In genomic region chr22:35455529-35455928, GRCh38 we compare ENCODE assay signal across 24 cellular contexts. TPM values are rescaled to one million over a fixed set of nuclear protein-coding genes. Genes with fewer than 3 reads are reported as not detected.
DNase-seq lines count a peak whose midpoint lies in the region; ATAC-seq, FAIRE-seq and TF ChIP-seq lines count a peak whose summit lies in the region.
"Had no signal": no experiment of that assay in that cellular context is flagged by ENCODE, and none has a peak within 500 bp of the region (broad histone marks: within the 10 kb centered on the region; RNA-seq: fewer than 3 reads in every experiment).

No MANE protein-coding gene starts in this region.

- no peak overlapping the region for H2BK5ac ChIP-seq in H1 (ENCODE audit: low read depth, low read length)

- H3K14ac ChIP-seq in H1 (ENCODE audit: insufficient read length): no peak overlapping the region

- FAIRE-seq in HepG2 (lab: Jason Lieb, UNC) (no peak), H1 (lab: Jason Lieb, UNC) (no peak)
- FAIRE-seq: A549, GM12878, GM12892, GM18507 had no signal

- no peak for TF ChIP-seq CTCF in HepG2 (CRISPR knock-in tag; IDR thresholded peaks at IDR 0.05)
- TF ChIP-seq CTCF in right lobe of liver (IDR thresholded peaks at IDR 0.05): no peak
- TF ChIP-seq CTCF in H1 (IDR thresholded peaks at IDR 0.05; ENCODE audit: control extremely low read depth in 1 of 3, insufficient read depth in 1 of 3, low read depth in 1 of 3, low read length in 3 of 3): no peak

- H3K27me3 ChIP-seq in HepG2 (ENCODE audit: control insufficient read depth in 1 of 2, insufficient read depth in 2 of 2, low read length in 2 of 2) (peaks cover 0 to 7% of the 10 kb centered on the region in 2 experiments; a peak in 1 of 5 replicates), right lobe of liver (no peaks in the 10 kb centered on the region), H1 (replicated peaks in 1 of 4; ENCODE audit: control insufficient read depth in 3 of 4, extremely low read depth in 1 of 4, insufficient read depth in 3 of 4, low read length in 3 of 4) (no peaks in the 10 kb centered on the region)
- H3K27me3 ChIP-seq: BLaER1 treated with 17β-estradiol and CSF1 and Interleukin-3, amounts not matched to agents 10 nM and 100 nM had no signal

- no peak overlapping the region for H3K23ac ChIP-seq in H1 (ENCODE audit: insufficient read length)

- no peaks in the 10 kb centered on the region for H3K9me3 ChIP-seq in HepG2 (ENCODE audit: low read length)
- no peaks in the 10 kb centered on the region for H3K9me3 ChIP-seq in right lobe of liver
- no peaks in the 10 kb centered on the region for H3K9me3 ChIP-seq in H1 (ENCODE audit: insufficient read depth in 2 of 2, low read depth in 1 of 2, low read length in 1 of 2)
- H3K9me3 ChIP-seq: A549; BLaER1 treated with 17β-estradiol and CSF1 and Interleukin-3, amounts not matched to agents 10 nM and 100 nM had no signal

- H3K4me1 ChIP-seq in HepG2 (ENCODE audit: insufficient read depth, low read length): 0 out of 2 replicates have a peak, but pooled peaks cover 7% of the 10 kb centered on the region
- no peaks in the 10 kb centered on the region for H3K4me1 ChIP-seq in right lobe of liver
- H3K4me1 ChIP-seq in H1 (replicated peaks in 1 of 4; ENCODE audit: control insufficient read depth in 3 of 4, insufficient read depth in 4 of 4, low read length in 3 of 4): peaks cover 6 to 11% (median 8%) of the 10 kb centered on the region in 4 experiments
- H3K4me1 ChIP-seq: A549 had no signal

- H3K9ac ChIP-seq in HepG2 (ENCODE audit: insufficient read depth, low read depth, low read length): no peak overlapping the region
- H3K9ac ChIP-seq in H1 (replicated peaks in 1 of 4; ENCODE audit: extremely low read depth in 1 of 4, low read depth in 3 of 4, low read length in 3 of 4): no peak overlapping the region
- H3K9ac ChIP-seq: BLaER1 treated with 17β-estradiol and CSF1 and Interleukin-3, amounts not matched to agents 10 nM and 100 nM had no signal

- intact Hi-C loops in HepG2 (cut with micrococcal nuclease; ENCODE audit: unreplicated experiment) (no loop called here), right lobe of liver (cut with DNase I) (no loop called here)

- no peak overlapping the region for H4K91ac ChIP-seq in H1 (replicated peaks; ENCODE audit: insufficient read length, low read length)

- POLR2A ChIA-PET in HepG2 (lab: Yijun Ruan, JAX): no interaction called here
- POLR2A ChIA-PET in H1 (lab: Charles Lee; ENCODE audit: partially characterized antibody): no interaction called here

- no peak overlapping the region for H3K18ac ChIP-seq in H1 (ENCODE audit: extremely low read depth, low read length)

- in situ Hi-C loops in HepG2 (cut with HindIII; ENCODE audit: extremely low pct_ligation_motif_present, low pct_unique_long_range_greater_than_20kb): no loop called here

- H2BK120ac ChIP-seq in H1 (replicated peaks; ENCODE audit: low read depth, low read length): no peak overlapping the region

- no peaks in the 10 kb centered on the region for H3K79me1 ChIP-seq in H1 (ENCODE audit: low read depth, low read length)

- H4K20me1 ChIP-seq in HepG2 (ENCODE audit: insufficient read depth, low read length): no peaks in the 10 kb centered on the region
- no peaks in the 10 kb centered on the region for H4K20me1 ChIP-seq in H1 (replicated peaks in 1 of 2; ENCODE audit: control insufficient read depth in 1 of 2, insufficient read depth in 2 of 2, low read length in 2 of 2)
- H4K20me1 ChIP-seq: BLaER1 treated with 17β-estradiol and CSF1 and Interleukin-3, amounts not matched to agents 10 nM and 100 nM had no signal

- H3K4me3 ChIP-seq in HepG2 (replicated peaks in 1 of 3; ENCODE audit: insufficient read depth in 1 of 3, low read depth in 2 of 3, low read length in 3 of 3) (no peak overlapping the region), right lobe of liver (no peak overlapping the region), H1 (ENCODE audit: extremely low read depth in 1 of 4, insufficient read depth in 2 of 4, low read depth in 3 of 4, low read length in 4 of 4) (no peak overlapping the region)
- H3K4me3 ChIP-seq: A549; BLaER1 treated with 17β-estradiol and CSF1 and Interleukin-3, amounts not matched to agents 10 nM and 100 nM; GM12878 had no signal

- no peaks in the 10 kb centered on the region for H3K23me2 ChIP-seq in H1 (ENCODE audit: low read depth, low read length)

- no peak overlapping the region for H2BK12ac ChIP-seq in H1 (ENCODE audit: low read depth, low read length)

- H3K36me3 ChIP-seq in HepG2 (replicated peaks in 1 of 2; ENCODE audit: control insufficient read depth in 1 of 2, insufficient read depth in 2 of 2, low read length in 2 of 2) (no peaks in the 10 kb centered on the region), right lobe of liver (no peaks in the 10 kb centered on the region), H1 (ENCODE audit: control insufficient read depth in 2 of 4, insufficient read depth in 4 of 4, low read length in 3 of 4) (0 out of 8 replicates have a peak, but pooled peaks cover 0 to 2% (median 0%) of the 10 kb centered on the region in 4 experiments)

- H4K8ac ChIP-seq in H1 (ENCODE audit: extremely low read depth, insufficient read depth, low read length): no peak overlapping the region

- ATAC-seq in HepG2: no peak
- no peak for ATAC-seq in right lobe of liver
- no peak for ATAC-seq in HG03439 (IDR thresholded peaks at IDR 0.05; ENCODE audit: unreplicated experiment)
- ATAC-seq: A549, GM12878 had no signal

- CTCF ChIA-PET in HepG2 (lab: Yijun Ruan, JAX; ENCODE audit: low intra/inter-chr PET ratio, low total read pairs) (no interaction called here), H1 (lab: Charles Lee; ENCODE audit: partially characterized antibody) (interaction anchor here (0.6 to 1.6 kb wide), 4 partner anchors 25 to 91 kb away, joined by 3 to 6 read pairs (median 4); no protein-coding TSS in a partner anchor)

- DNase-seq in HepG2 (ENCODE audit: low spot score) (no peak), right lobe of liver (no peak), H1 (ENCODE audit: low read depth in 1 of 2, low spot score in 2 of 2) (no peak)
- DNase-seq in stimulated activated CD4-positive, alpha-beta T cell treated with anti-CD3 and anti-CD28 coated beads, Interleukin-1b, Interleukin-23, amount 100 ng/mL, for 48 hours: no peak
- DNase-seq: AML-193; CD4-positive, alpha-beta memory T cell; CD4-positive, CD25-positive, alpha-beta regulatory T cell; CD8-positive, alpha-beta memory T cell; COR-L47; DMS 273 treated with DMSO at 0.1 percent for 48 hours; DMS153; DMS53; DMS79; DND-41; EL; GDM1 had no signal

- TF ChIP-seq EP300 in HepG2 (IDR thresholded peaks at IDR 0.05; ENCODE audit: low read depth in 2 of 2, low read length in 2 of 2): no peak
- TF ChIP-seq EP300 in HepG2 (CRISPR knock-in tag; IDR thresholded peaks at IDR 0.05; ENCODE audit: borderline replicate concordance): no peak
- no peak for TF ChIP-seq EP300 in H1 (IDR thresholded peaks at IDR 0.05; ENCODE audit: borderline replicate concordance in 1 of 2, low read depth in 2 of 2, low read length in 2 of 2)

- H2AK5ac ChIP-seq in H1 (ENCODE audit: low read depth, low read length): no peak overlapping the region

- H3K4ac ChIP-seq in H1 (replicated peaks; ENCODE audit: insufficient read length, low read depth, low read length): no peak overlapping the region

- no peak overlapping the region for H2AFZ ChIP-seq in HepG2 (ENCODE audit: low read length)
- no peak overlapping the region for H2AFZ ChIP-seq in H1 (ENCODE audit: low read length)

- no peak overlapping the region for H2BK15ac ChIP-seq in H1 (ENCODE audit: low read length)

- no peak overlapping the region for H3K56ac ChIP-seq in H1 (replicated peaks; ENCODE audit: insufficient read length, low read depth, low read length)

- H3K27ac ChIP-seq in HepG2 (ENCODE audit: extremely low read length, insufficient read depth, low read length) (no peak overlapping the region), right lobe of liver (no peak overlapping the region), H1 (ENCODE audit: low read depth, low read length) (no peak overlapping the region)
- H3K27ac ChIP-seq: 22Rv1; A549; BLaER1 treated with 17β-estradiol and CSF1 and Interleukin-3, amounts not matched to agents 10 nM and 100 nM; C4-2B had no signal

- H3K4me2 ChIP-seq in HepG2 (ENCODE audit: low read depth, low read length) (no peak overlapping the region), H1 (ENCODE audit: insufficient read depth in 1 of 2, low read depth in 2 of 2, low read length in 2 of 2) (no peak overlapping the region)
- H3K4me2 ChIP-seq: A549; BLaER1 treated with 17β-estradiol and CSF1 and Interleukin-3, amounts not matched to agents 10 nM and 100 nM had no signal

- no peak overlapping the region for H4K5ac ChIP-seq in H1 (ENCODE audit: insufficient read length, low read depth, low read length)

- BruUV-seq in HepG2 (replicated peaks; lab: Mats Ljungman, UMichigan): no TSS peak

- TF ChIP-seq POLR2A in HepG2 (IDR thresholded peaks at IDR 0.05; ENCODE audit: insufficient read depth in 1 of 2, low read depth in 2 of 2, low read length in 2 of 2) (no peak), right lobe of liver (IDR thresholded peaks at IDR 0.05) (no peak), H1 (IDR thresholded peaks at IDR 0.05; ENCODE audit: control extremely low read depth in 1 of 2, low read depth in 2 of 2, low read length in 2 of 2) (no peak)

- H3K79me2 ChIP-seq in HepG2 (ENCODE audit: insufficient read depth, low read length) (no peaks in the 10 kb centered on the region), H1 (ENCODE audit: control insufficient read depth in 1 of 2, insufficient read depth in 2 of 2, low read length in 2 of 2) (no peaks in the 10 kb centered on the region)

- no peak overlapping the region for H2BK20ac ChIP-seq in H1 (ENCODE audit: low read length)

- TF ChIP-seq RAD21 in HepG2 (CRISPR knock-in tag; IDR thresholded peaks at IDR 0.05) (no peak), H1 (IDR thresholded peaks at IDR 0.05 in 1 of 2, conservative IDR thresholded peaks at IDR 0.05 in 1 of 2; ENCODE audit: low read depth in 2 of 2, low read length in 2 of 2) (no peak)

- WGBS in HepG2 (ENCODE audit: low lambda C conversion rate): 79% methylated on average over 5 of the region's 5 CpGs
- 76% methylated on average over 5 of the region's 5 CpGs for WGBS in right lobe of liver (ENCODE audit: insufficient coverage, low coverage, low lambda C conversion rate, missing lambda C conversion rate)
- 87% methylated on average over 5 of the region's 5 CpGs; no CpG with 5 or more reads in 1 of the 2 experiments for WGBS in H1 (ENCODE audit: extremely low coverage in 1 of 2, insufficient coverage in 1 of 2, insufficient read length in 1 of 2, insufficient replicate concordance in 2 of 2, low coverage in 1 of 2, low lambda C conversion rate in 2 of 2, missing lambda C conversion rate in 1 of 2), 2 experiments

RNA-seq across cellular contexts. Expression of gene MCM5, which starts 55.6 kb away (rescaled TPM):
- 87.1 and 93.5 TPM in 2 replicates for total RNA-seq in HepG2 (2016; rRNA removed; fragmentation: Illumina TruSeq; extraction: Trizol)
- total RNA-seq in HepG2 (2016; cell fraction: cytosol; rRNA removed; fragmentation: Illumina TruSeq; extraction: Trizol; ENCODE audit: low read depth): 36.4 and 41.9 TPM in 2 replicates
- 66.7 and 92.9 TPM in 2 replicates for total RNA-seq in HepG2 (2016; cell fraction: insoluble cytoplasmic fraction; rRNA removed; fragmentation: Illumina TruSeq; extraction: Trizol)
- 53.5 and 61.3 TPM in 2 replicates for total RNA-seq in HepG2 (2016; cell fraction: membrane; rRNA removed; fragmentation: Illumina TruSeq; extraction: Trizol)
- 65.1 and 73.9 TPM in 2 replicates for total RNA-seq in HepG2 (2016; cell fraction: nucleus; rRNA removed; fragmentation: Illumina TruSeq; extraction: Trizol)
- 35.0 and 40.2 TPM in 2 replicates for polyA plus RNA-seq in HepG2 (2011; rRNA removed)
- 19.1 and 35.5 TPM in 2 replicates for polyA plus RNA-seq in HepG2 (2011; cell fraction: cytosol; rRNA removed)
- 35.1 and 61.3 TPM in 2 replicates for polyA plus RNA-seq in HepG2 (2011; cell fraction: nucleus; rRNA removed)
- 24.2 and 36.5 TPM in 2 replicates for polyA plus RNA-seq in HepG2 (2012)
- polyA plus RNA-seq in HepG2 (2016; cell fraction: cytosol; fragmentation: Illumina TruSeq; extraction: Trizol; ENCODE audit: low read depth): 11.7 and 13.9 TPM in 2 replicates
- 62.2 and 92.9 TPM in 2 replicates for polyA plus RNA-seq in HepG2 (2016; cell fraction: insoluble cytoplasmic fraction; fragmentation: Illumina TruSeq; extraction: Trizol; ENCODE audit: low read depth)
- polyA plus RNA-seq in HepG2 (2016; cell fraction: membrane; fragmentation: Illumina TruSeq; extraction: Trizol; ENCODE audit: low read depth): 18.4 and 22.6 TPM in 2 replicates
- 116 and 125 TPM in 2 replicates for polyA plus RNA-seq in HepG2 (2016; cell fraction: nucleus; fragmentation: Illumina TruSeq; extraction: Trizol; ENCODE audit: insufficient read depth, low read depth)
- polyA minus RNA-seq in HepG2 (2011; rRNA and poly(A)+ RNA removed; ENCODE audit: low replicate concordance): 190 and 207 TPM in 2 replicates
- polyA minus RNA-seq in HepG2 (2011; cell fraction: cytosol; rRNA and poly(A)+ RNA removed): 29.2 and 59.2 TPM in 2 replicates
- polyA minus RNA-seq in HepG2 (2011; cell fraction: nucleus; rRNA and poly(A)+ RNA removed): 25.5 and 42.9 TPM in 2 replicates
- total RNA-seq in right lobe of liver: 10 to 100 TPM in 4 of 6 experiments, 1 to 10 TPM in 2; 6.7 to 35.9 (median 13.4) TPM
- 297 and 305 TPM in 2 replicates for total RNA-seq in H1 (2021; fragmentation: NEBNext Ultra II Directional; extraction: Animal tissue kit (Norgen Biotek cat#: 25700))
- polyA plus RNA-seq in H1 (2011; rRNA removed): 210 and 243 TPM in 2 replicates
- 212 TPM for polyA plus RNA-seq in H1 (2011; cell fraction: cytosol; rRNA removed)
- polyA plus RNA-seq in H1 (2011; cell fraction: nucleus; rRNA removed): 524 TPM
- 221 to 290 TPM (median 254 TPM) in 4 replicates for polyA plus RNA-seq in H1 (2012, experiment 1 of 2)
- polyA plus RNA-seq in H1 (2012, experiment 2 of 2): 144 TPM
- 120 TPM for polyA plus RNA-seq in H1 (2013, experiment 1 of 2)
- polyA plus RNA-seq in H1 (2013, experiment 2 of 2): 108 TPM
- 447 and 449 TPM in 2 replicates for polyA minus RNA-seq in H1 (2011; rRNA and poly(A)+ RNA removed)
- 271 TPM for polyA minus RNA-seq in H1 (2011; cell fraction: cytosol; rRNA and poly(A)+ RNA removed)
- 249 TPM for polyA minus RNA-seq in H1 (2011; cell fraction: nucleus; rRNA and poly(A)+ RNA removed)

Comparison
In these comparisons a context has a peak if more than half of its experiments do, and no peak if none do; other contexts are left out.
1. Of the 41 proteins assayed by ChIP-seq in both HepG2 and H1: peak only in HepG2: none; only in H1: none; in both: CEBPB; in neither: 40.